ENCODE assay signal across 1 cellular context in genomic region chrX:103730746-103731508, GRCh38.
TF ChIP-seq lines count a peak whose summit lies in the region.

No MANE protein-coding gene starts in this region.

TF ChIP-seq in HEK293, 187 proteins besides CTCF, POLR2A, EP300 and RAD21 (continued from another document and continues in another):
- TF ChIP-seq PRDM6 (tag by site-specific recombination; IDR thresholded peaks at IDR 0.05) (peak; percentile 53), ZNF830 (tag by site-specific recombination; IDR thresholded peaks at IDR 0.05; ENCODE audit: low read depth) (no peak), ZNF23 (tag by site-specific recombination; IDR thresholded peaks at IDR 0.05; ENCODE audit: borderline replicate concordance) (no peak), ZNF324 (tag by site-specific recombination; IDR thresholded peaks at IDR 0.05) (no peak), ZNF184 (tag by site-specific recombination; IDR thresholded peaks at IDR 0.05) (no peak), ZNF26 (tag by site-specific recombination; IDR thresholded peaks at IDR 0.05) (no peak), ZNF157 (tag by site-specific recombination; IDR thresholded peaks at IDR 0.05) (no peak), ZFHX2 (tag by site-specific recombination; conservative IDR thresholded peaks at IDR 0.05) (no peak), ZNF350 (tag by site-specific recombination; IDR thresholded peaks at IDR 0.05) (no peak), ZNF843 (tag by site-specific recombination; IDR thresholded peaks at IDR 0.05) (no peak), ZIC2 (tag by site-specific recombination; IDR thresholded peaks at IDR 0.05) (peak; percentile 65), ZNF610 (tag by site-specific recombination; IDR thresholded peaks at IDR 0.05; ENCODE audit: borderline replicate concordance) (no peak), ZNF239 (tag by site-specific recombination; IDR thresholded peaks at IDR 0.05) (no peak), INSM2 (tag by site-specific recombination; IDR thresholded peaks at IDR 0.05) (no peak), ZNF670 (tag by site-specific recombination; IDR thresholded peaks at IDR 0.05; ENCODE audit: low read depth) (no peak), SP3 (tag by site-specific recombination; IDR thresholded peaks at IDR 0.05) (no peak), ZNF433 (tag by site-specific recombination; IDR thresholded peaks at IDR 0.05; ENCODE audit: low read depth) (no peak), ZNF624 (tag by site-specific recombination; IDR thresholded peaks at IDR 0.05) (no peak), ZNF404 (tag by site-specific recombination; IDR thresholded peaks at IDR 0.05) (no peak), MZF1 (tag by site-specific recombination; IDR thresholded peaks at IDR 0.05; ENCODE audit: borderline replicate concordance) (no peak), ZNF777 (tag by site-specific recombination; IDR thresholded peaks at IDR 0.05; ENCODE audit: borderline replicate concordance) (no peak), KLF7 (tag by site-specific recombination; IDR thresholded peaks at IDR 0.05; ENCODE audit: borderline replicate concordance) (no peak), SP2 (tag by site-specific recombination; IDR thresholded peaks at IDR 0.05) (no peak), ZNF398 (tag by site-specific recombination; IDR thresholded peaks at IDR 0.05) (no peak), ZNF549 (tag by site-specific recombination; IDR thresholded peaks at IDR 0.05) (no peak), ZXDB (tag by site-specific recombination; IDR thresholded peaks at IDR 0.05) (no peak), ZNF366 (tag by site-specific recombination; conservative IDR thresholded peaks at IDR 0.05) (peak; percentile 71; the same call in 1 of the 2 replicates), REPIN1 (tag by site-specific recombination; IDR thresholded peaks at IDR 0.05; ENCODE audit: low read depth) (no peak), ZNF169 (tag by site-specific recombination; IDR thresholded peaks at IDR 0.05) (no peak), ZNF692 (tag by site-specific recombination; IDR thresholded peaks at IDR 0.05) (peak; percentile 68; the same call in 1 of the 2 replicates), TCF7L2 (IDR thresholded peaks at IDR 0.05; ENCODE audit: borderline replicate concordance, low read depth, low read length) (no peak), MEIS1 (CRISPR knock-in tag; IDR thresholded peaks at IDR 0.05; ENCODE audit: borderline replicate concordance) (no peak), ZNF423 (tag by site-specific recombination; IDR thresholded peaks at IDR 0.05) (no peak), ZBTB20 (tag by site-specific recombination; IDR thresholded peaks at IDR 0.05) (peak; percentile 39; the same call in 1 of the 2 replicates), ZBTB7A (tag by site-specific recombination; IDR thresholded peaks at IDR 0.05; ENCODE audit: low read depth) (no peak), ZNF514 (tag by site-specific recombination; IDR thresholded peaks at IDR 0.05) (no peak), ZNF274 (IDR thresholded peaks at IDR 0.05; ENCODE audit: low read length) (no peak), ZNF274 (tag by site-specific recombination; IDR thresholded peaks at IDR 0.05; ENCODE audit: borderline replicate concordance) (no peak), ZNF600 (tag by site-specific recombination; IDR thresholded peaks at IDR 0.05) (peak; percentile 39; the same call in 1 of the 2 replicates), ZEB2 (tag by site-specific recombination; IDR thresholded peaks at IDR 0.05) (0 out of 2 replicates have a peak, but pooled peaks have one; percentile 36), GLIS1 (tag by site-specific recombination; IDR thresholded peaks at IDR 0.05) (peak; percentile 81), ZNF10 (tag by site-specific recombination; IDR thresholded peaks at IDR 0.05) (no peak), ZNF48 (tag by site-specific recombination; IDR thresholded peaks at IDR 0.05) (no peak), ZNF2 (tag by site-specific recombination; IDR thresholded peaks at IDR 0.05) (no peak), ZSCAN4 (tag by site-specific recombination; IDR thresholded peaks at IDR 0.05) (no peak), PRDM1 (tag by site-specific recombination; IDR thresholded peaks at IDR 0.05) (no peak), SALL2 (tag by site-specific recombination; IDR thresholded peaks at IDR 0.05; ENCODE audit: borderline replicate concordance) (no peak), ZNF37A (tag by site-specific recombination; IDR thresholded peaks at IDR 0.05) (no peak), ZNF626 (tag by site-specific recombination; IDR thresholded peaks at IDR 0.05) (no peak), PRDM10 (tag by site-specific recombination; IDR thresholded peaks at IDR 0.05) (no peak), ZNF488 (tag by site-specific recombination; IDR thresholded peaks at IDR 0.05) (no peak), TSHZ1 (tag by site-specific recombination; IDR thresholded peaks at IDR 0.05; ENCODE audit: borderline replicate concordance) (no peak), YY2 (tag by site-specific recombination; IDR thresholded peaks at IDR 0.05) (no peak), ZNF292 (tag by site-specific recombination; IDR thresholded peaks at IDR 0.05; ENCODE audit: borderline replicate concordance, low read depth) (no peak)
